In the genomic region with DNA sequence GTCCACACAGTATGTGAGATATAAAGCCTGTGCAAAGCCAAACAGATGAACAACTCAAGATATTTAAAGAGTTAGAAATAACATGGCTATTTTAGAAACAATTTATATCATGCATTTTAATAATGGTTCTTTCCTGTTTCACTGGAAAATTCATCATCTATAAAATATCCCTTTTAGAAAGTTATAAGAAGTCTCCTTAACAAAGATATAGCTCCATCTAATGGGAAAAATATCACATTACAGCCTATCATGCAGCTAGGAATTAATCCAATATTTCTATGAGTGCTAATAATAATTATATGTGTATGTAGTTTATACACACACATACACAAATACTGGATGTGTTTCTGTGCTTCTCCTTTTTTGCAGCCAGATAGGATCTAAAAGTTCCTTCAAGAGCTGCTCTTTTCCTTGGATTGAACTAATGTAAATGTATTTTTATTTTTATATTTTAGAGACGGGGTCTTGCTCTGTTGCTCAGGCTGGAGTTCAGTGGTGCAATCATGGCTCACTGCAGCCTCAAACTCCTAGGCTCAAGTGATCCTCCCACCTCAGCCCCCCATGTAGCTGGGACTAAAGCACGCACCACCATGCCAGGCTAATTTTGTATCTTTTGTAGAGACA, we compare ENCODE assay signal across 10 cellular contexts. TPM values are rescaled to one million over a fixed set of nuclear protein-coding genes. Genes with fewer than 3 reads are reported as not detected.
DNase-seq lines count a peak whose midpoint lies in the region; ATAC-seq and TF ChIP-seq lines count a peak whose summit lies in the region.
"Had no signal": no experiment of that assay in that cellular context is flagged by ENCODE, and none has a peak within 500 bp of the region (broad histone marks: within the 10 kb centered on the region; RNA-seq: fewer than 3 reads in every experiment).

No MANE protein-coding gene starts in this region.

- no peaks in the 10 kb centered on the region for H3K4me1 Mint-ChIP-seq in activated naive CD4-positive, alpha-beta T cell treated with anti-CD3 and anti-CD28 coated beads, Interleukin-2, amount 10 ng/mL, durations not matched to agents 7 days and 5 days
- H3K4me1 Mint-ChIP-seq: stimulated activated memory B cell treated with anti-CD40 and anti-IgM and Interleukin-4, amounts not matched to agents 10 μg/mL and 1 μg/mL and 100 μg/mL, for 72 hours had no signal

- DNase-seq in DMS 273 treated with DMSO at 0.1 percent for 48 hours (lab: John Stamatoyannopoulos, UW) = peak; percentile 19
- peak; percentile 30 for DNase-seq in OCI-M1 (lab: John Stamatoyannopoulos, UW)
- DNase-seq in fibroblast of lung (ENCODE audit: low read depth in 2 of 2) = peak; percentile 30 to 58
- no peak for DNase-seq in GM19238 (ENCODE audit: insufficient read length, low spot score)
- DNase-seq in occipital lobe (lab: John Stamatoyannopoulos, UW) = no peak
- DNase-seq in activated naive CD4-positive, alpha-beta T cell treated with anti-CD3 and anti-CD28 coated beads, Interleukin-2, amount 10 ng/mL, durations not matched to agents 7 days and 5 days = no peak

- H3K4me3 Mint-ChIP-seq in activated naive CD4-positive, alpha-beta T cell treated with anti-CD3 and anti-CD28 coated beads, Interleukin-2, amount 10 ng/mL, durations not matched to agents 7 days and 5 days = no peak overlapping the region
- H3K4me3 Mint-ChIP-seq: stimulated activated memory B cell treated with anti-CD40 and anti-IgM and Interleukin-4, amounts not matched to agents 10 μg/mL and 1 μg/mL and 100 μg/mL, for 72 hours had no signal

- peaks cover 22% of the 10 kb centered on the region for H3K27me3 Mint-ChIP-seq in activated naive CD4-positive, alpha-beta T cell treated with anti-CD3 and anti-CD28 coated beads, Interleukin-2, amount 10 ng/mL, durations not matched to agents 7 days and 5 days

- ATAC-seq in GM21381 (IDR thresholded peaks at IDR 0.05; ENCODE audit: unreplicated experiment) = no peak
- ATAC-seq: stimulated activated memory B cell treated with anti-CD40 and anti-IgM and Interleukin-4, amounts not matched to agents 10 μg/mL and 1 μg/mL and 100 μg/mL, for 72 hours had no signal

- H3K36me3 Mint-ChIP-seq in activated naive CD4-positive, alpha-beta T cell treated with anti-CD3 and anti-CD28 coated beads, Interleukin-2, amount 10 ng/mL, durations not matched to agents 7 days and 5 days = no peaks in the 10 kb centered on the region
- H3K36me3 Mint-ChIP-seq: stimulated activated memory B cell treated with anti-CD40 and anti-IgM and Interleukin-4, amounts not matched to agents 10 μg/mL and 1 μg/mL and 100 μg/mL, for 72 hours had no signal

- no peaks in the 10 kb centered on the region for H3K9me3 ChIP-seq in fibroblast of lung (ENCODE audit: control insufficient read depth, insufficient read depth, low read depth, low read length)
- H3K9me3 ChIP-seq: neutrophil had no signal

- peaks cover 5% of the 10 kb centered on the region for H3K9me3 Mint-ChIP-seq in activated naive CD4-positive, alpha-beta T cell treated with anti-CD3 and anti-CD28 coated beads, Interleukin-2, amount 10 ng/mL, durations not matched to agents 7 days and 5 days
- H3K9me3 Mint-ChIP-seq: stimulated activated memory B cell treated with anti-CD40 and anti-IgM and Interleukin-4, amounts not matched to agents 10 μg/mL and 1 μg/mL and 100 μg/mL, for 72 hours had no signal

- H3K4me3 ChIP-seq in fibroblast of lung (replicated peaks in 1 of 4; ENCODE audit: control extremely low read depth in 1 of 4, insufficient read depth in 1 of 4, low read depth in 3 of 4, low read length in 4 of 4) = no peak overlapping the region

- no peak overlapping the region for H3K9ac ChIP-seq in fibroblast of lung (ENCODE audit: insufficient read depth, low read length)

- H3K4me1 ChIP-seq in fibroblast of lung (ENCODE audit: control insufficient read depth, extremely low read depth, insufficient read depth, low read length) = no peaks in the 10 kb centered on the region

- H4K20me1 ChIP-seq in fibroblast of lung (ENCODE audit: control insufficient read depth, extremely low read depth, insufficient read depth, low read length) = no peaks in the 10 kb centered on the region

- H3K36me3 ChIP-seq in fibroblast of lung (ENCODE audit: control insufficient read depth, insufficient read depth, low read length) = no peaks in the 10 kb centered on the region
- H3K36me3 ChIP-seq: neutrophil had no signal

- no peaks in the 10 kb centered on the region for H3K27me3 ChIP-seq in fibroblast of lung (ENCODE audit: control insufficient read depth, insufficient read depth, low read length)
- H3K27me3 ChIP-seq: neutrophil had no signal

- peak; percentile 76 for TF ChIP-seq CTCF in 22Rv1 (IDR thresholded peaks at IDR 0.05)
- peak in 1 of 2 donors; percentile 37 for TF ChIP-seq CTCF in fibroblast of lung (conservative IDR thresholded peaks at IDR 0.05 in 1 of 2, IDR thresholded peaks at IDR 0.05 in 1 of 2; ENCODE audit: low read depth in 1 of 2, low read length in 2 of 2)

- H3K27ac Mint-ChIP-seq in activated naive CD4-positive, alpha-beta T cell treated with anti-CD3 and anti-CD28 coated beads, Interleukin-2, amount 10 ng/mL, durations not matched to agents 7 days and 5 days = no peak overlapping the region
- H3K27ac Mint-ChIP-seq: stimulated activated memory B cell treated with anti-CD40 and anti-IgM and Interleukin-4, amounts not matched to agents 10 μg/mL and 1 μg/mL and 100 μg/mL, for 72 hours had no signal

- CTCF ChIA-PET in activated naive CD4-positive, alpha-beta T cell treated with anti-CD3 and anti-CD28 coated beads, Interleukin-2, amount 10 ng/mL, durations not matched to agents 7 days and 5 days (lab: Charles Lee) = interaction anchor here (0.8 to 3.3 kb wide), 9 partner anchors 10 to 437 kb away, joined by 3 to 19 read pairs (median 5); no protein-coding TSS in a partner anchor

- no peaks in the 10 kb centered on the region for H3K79me2 ChIP-seq in fibroblast of lung (ENCODE audit: control insufficient read depth, insufficient read depth, low read length)

- H3K4me2 ChIP-seq in fibroblast of lung (ENCODE audit: extremely low read depth, insufficient read depth, low read length) = no peak overlapping the region

- no peak overlapping the region for H2AFZ ChIP-seq in fibroblast of lung (ENCODE audit: low read length)

- H3K27ac ChIP-seq in 22Rv1 = no peak overlapping the region
- no peak overlapping the region for H3K27ac ChIP-seq in fibroblast of lung (ENCODE audit: insufficient read depth, low read length)
- H3K27ac ChIP-seq: neutrophil had no signal

RNA-seq across cellular contexts. Expression of gene RPL22L1, which starts 21.6 kb away (rescaled TPM):
- total RNA-seq in fibroblast of lung = 71.2 and 88.6 TPM in 2 replicates
- polyA plus RNA-seq in fibroblast of lung = 241 and 289 TPM in 2 replicates
- polyA plus RNA-seq in fibroblast of lung (2012) = 255 and 256 TPM in 2 replicates
- polyA minus RNA-seq in fibroblast of lung (ENCODE audit: low replicate concordance) = 0.63 TPM in 1 of 2 replicates, not detected in the other
- 23.2 TPM for total RNA-seq in occipital lobe

Comparison
In these comparisons a context has a peak if more than half of its experiments do, and no peak if none do; other contexts are left out.
1. DNase-seq: peak in DMS 273 treated with DMSO at 0.1 percent for 48 hours (single experiment), OCI-M1 (single experiment) and fibroblast of lung (2 of 2); none in GM19238 (single experiment), occipital lobe (single experiment) and activated naive CD4-positive, alpha-beta T cell treated with anti-CD3 and anti-CD28 coated beads, Interleukin-2, amount 10 ng/mL, durations not matched to agents 7 days and 5 days (single experiment).